Comparison of ENCODE assay signal across 8 cellular contexts in the genomic region with DNA sequence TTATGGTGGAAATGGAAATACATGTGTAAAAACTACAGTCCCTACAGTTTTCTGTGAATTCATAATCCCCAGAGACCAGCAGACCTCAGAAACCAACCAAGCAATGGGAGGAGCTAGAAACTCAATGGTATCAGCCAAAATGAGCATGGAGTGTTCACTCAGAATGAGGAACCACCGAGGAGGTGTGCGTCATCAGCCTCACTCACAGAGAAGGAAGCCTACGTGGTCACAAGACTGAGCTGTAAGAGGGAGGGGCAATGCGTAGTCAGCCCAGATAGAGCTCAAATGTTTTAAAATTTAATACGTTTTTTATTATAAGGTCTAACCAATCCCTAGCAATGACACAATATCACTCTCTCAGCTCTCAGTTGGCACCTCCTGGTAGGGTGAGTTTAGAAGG. TPM values are rescaled to one million over a fixed set of nuclear protein-coding genes. Genes with fewer than 3 reads are reported as not detected.
DNase-seq lines count a peak whose midpoint lies in the region; ATAC-seq and TF ChIP-seq lines count a peak whose summit lies in the region.

No MANE protein-coding gene starts in this region.

- no peaks in the 10 kb centered on the region for H3K36me3 Mint-ChIP-seq in nephron progenitor cell (ENCODE audit: low read depth)

- DNase-seq in AML-193 (lab: John Stamatoyannopoulos, UW) (peak; percentile 98), left lobe of liver (ENCODE audit: low spot score) (no peak), kidney glomerular epithelial cell (lab: John Stamatoyannopoulos, UW) (no peak), nephron progenitor cell (no peak), NCI-H510A (lab: John Stamatoyannopoulos, UW) (no peak)
- peak; percentile 65 for DNase-seq in activated CD4-positive, alpha-beta T cell treated with anti-CD3 and anti-CD28 coated beads for 48 hours

- H3K4me3 Mint-ChIP-seq in nephron progenitor cell: no peak overlapping the region

- peak; percentile 81 for ATAC-seq in GM19328 (IDR thresholded peaks at IDR 0.05; ENCODE audit: unreplicated experiment)
- peak; percentile 91 for ATAC-seq in HG03354 (IDR thresholded peaks at IDR 0.05; ENCODE audit: poor library complexity, severe bottlenecking, unreplicated experiment)
- peak; percentile 49 for ATAC-seq in left lobe of liver

- no peak overlapping the region for H3K27ac Mint-ChIP-seq in nephron progenitor cell

- H3K9me3 Mint-ChIP-seq in nephron progenitor cell: no peaks in the 10 kb centered on the region

- no peak for TF ChIP-seq CTCF in nephron progenitor cell (IDR thresholded peaks at IDR 0.05)

- peaks cover 43% of the 10 kb centered on the region for H3K4me1 Mint-ChIP-seq in nephron progenitor cell

- H3K27me3 Mint-ChIP-seq in nephron progenitor cell (ENCODE audit: low read depth, poor library complexity): peaks cover 9% of the 10 kb centered on the region

RNA-seq across cellular contexts. Expression of gene MYLK4, which starts 17.4 kb away (rescaled TPM):
- total RNA-seq in left lobe of liver: 0.25 TPM

RNA-seq across cellular contexts. Expression of gene WRNIP1, which starts 31.9 kb away (rescaled TPM):
- total RNA-seq in left lobe of liver: 16.5 TPM

Comparison
In these comparisons a context has a peak if more than half of its experiments do, and no peak if none do; other contexts are left out.
1. DNase-seq: peak in AML-193 (2 of 2) and activated CD4-positive, alpha-beta T cell treated with anti-CD3 and anti-CD28 coated beads for 48 hours (single experiment); none in left lobe of liver (single experiment), kidney glomerular epithelial cell (single experiment), nephron progenitor cell (single experiment) and NCI-H510A (single experiment).
2. Peak in every context shown above with its lines, with median percentiles within 50 percentile points of each other: ATAC-seq.